ENCODE assay signal across 10 cellular contexts in genomic region chr19:40286674-40287421, GRCh38. TPM values are rescaled to one million over a fixed set of nuclear protein-coding genes. Genes with fewer than 3 reads are reported as not detected.
DNase-seq lines count a peak whose midpoint lies in the region; ATAC-seq, FAIRE-seq and TF ChIP-seq lines count a peak whose summit lies in the region.
"Had no signal": no experiment of that assay in that cellular context is flagged by ENCODE, and none has a peak within 500 bp of the region (broad histone marks: within the 10 kb centered on the region; RNA-seq: fewer than 3 reads in every experiment).

No MANE protein-coding gene starts in this region.

- no peak overlapping the region for H3K4me2 ChIP-seq in GM12878 (ENCODE audit: control insufficient read depth, insufficient read depth)

- peaks cover 33% of the 10 kb centered on the region for H3K79me2 ChIP-seq in GM12878 (ENCODE audit: control insufficient read depth, insufficient read depth, low read length)

- H3K9me3 Mint-ChIP-seq in HFFc6 (no peaks in the 10 kb centered on the region), natural killer cell (no peaks in the 10 kb centered on the region)

- no TSS peak for BruUV-seq in GM12878 (replicated peaks; lab: Mats Ljungman, UMichigan)

- in situ Hi-C loops in GM12878 (cut with MboI), result no loop called here

- TF ChIP-seq POLR2A in GM12878 (IDR thresholded peaks at IDR 0.05; ENCODE audit: low read depth, low read length), result no peak

- H3K9me3 ChIP-seq in GM12878 (replicated peaks; ENCODE audit: control insufficient read depth, insufficient read depth, low read length) (no peaks in the 10 kb centered on the region), tibial artery (no peaks in the 10 kb centered on the region)

- no peak for TF ChIP-seq RAD21 in GM12878 (IDR thresholded peaks at IDR 0.05; ENCODE audit: insufficient read depth, low read depth, low read length)

- SMC1A ChIA-PET in GM12878 (lab: Charles Lee; ENCODE audit: uncharacterized antibody, unreplicated experiment), result interaction anchor here (1.4 kb wide), 1 partner anchor 12 kb away, joined by 3 read pairs; no protein-coding TSS in a partner anchor

- CTCF ChIA-PET in GM12878 (lab: Yijun Ruan, JAX), result interaction anchor here (0.6 to 1.0 kb wide), 3 partner anchors 62 to 177 kb away, joined by 3 read pairs; partner anchors contain the start of genes C19orf47 and PLD3

- TF ChIP-seq CTCF in AG10803 (conservative IDR thresholded peaks at IDR 0.05; ENCODE audit: low read length) (no peak), HFFc6 (IDR thresholded peaks at IDR 0.05) (no peak), GM12878 (IDR thresholded peaks at IDR 0.05 in 2 of 3, conservative IDR thresholded peaks at IDR 0.05 in 1 of 3; ENCODE audit: control insufficient read depth in 2 of 3, extremely low read depth in 1 of 3, insufficient read depth in 1 of 3, low read depth in 3 of 3, low read length in 3 of 3) (no peak), natural killer cell (IDR thresholded peaks at IDR 0.05) (no peak), tibial artery (IDR thresholded peaks at IDR 0.05) (no peak)

- no peak overlapping the region for H3K9ac ChIP-seq in GM12878 (ENCODE audit: control insufficient read depth, insufficient read depth, low read length)

- POLR2A ChIA-PET in GM12878 (lab: Charles Lee), result interaction anchor here (0.6 to 1.3 kb wide), 9 partner anchors 21 to 1589 kb away, joined by 3 to 7 read pairs (median 4); no protein-coding TSS in a partner anchor

- 97% methylated on average over 10 of the region's 13 CpGs for WGBS in GM12878 (ENCODE audit: insufficient coverage, insufficient replicate concordance, low lambda C conversion rate, missing lambda C conversion rate)

- peak overlapping the region; percentile 65 for H2AFZ ChIP-seq in GM12878 (ENCODE audit: control insufficient read depth, low read depth, low read length)

- H3K4me1 ChIP-seq in GM12878 (ENCODE audit: control insufficient read depth, insufficient read depth, low read length) (peaks cover 8% of the 10 kb centered on the region), tibial artery (peaks cover 0 to 34% (median 22%) of the 10 kb centered on the region in 4 donors)

- no peaks in the 10 kb centered on the region for H4K20me1 ChIP-seq in GM12878 (ENCODE audit: control insufficient read depth, insufficient read depth)

- H3K36me3 Mint-ChIP-seq in HFFc6 (ENCODE audit: low read depth) (no peaks in the 10 kb centered on the region), natural killer cell (no peaks in the 10 kb centered on the region)

- H3K4me1 Mint-ChIP-seq in HFFc6 (ENCODE audit: low read depth) (peaks cover 35% of the 10 kb centered on the region), natural killer cell (peaks cover 27 to 42% of the 10 kb centered on the region in 2 donors)

- H3K27me3 Mint-ChIP-seq in HFFc6 (ENCODE audit: insufficient read depth) (no peaks in the 10 kb centered on the region; the same call in 1 of the 2 replicates), natural killer cell (ENCODE audit: low read depth in 2 of 2) (no peaks in the 10 kb centered on the region)

- no peak for TF ChIP-seq EP300 in GM12878 (IDR thresholded peaks at IDR 0.05; ENCODE audit: borderline replicate concordance in 1 of 2, control insufficient read depth in 1 of 2, low read depth in 2 of 2, low read length in 2 of 2)

- ATAC-seq in GM12878 (no peak), natural killer cell (no peak), GM19467 (IDR thresholded peaks at IDR 0.05; ENCODE audit: unreplicated experiment) (no peak)

- H3K4me3 ChIP-seq in AG10803 (ENCODE audit: low read length) (peak overlapping the region; percentile 58), GM12878 (no peak overlapping the region), tibial artery (no peak overlapping the region)

- intact Hi-C loops in GM12878 (cut with micrococcal nuclease; ENCODE audit: unreplicated experiment) (no loop called here), natural killer cell (cut with micrococcal nuclease) (loop anchor here (10.0 kb wide), 1 partner anchor 142 kb away; no protein-coding TSS in a partner anchor), tibial artery (cut with DNase I; ENCODE audit: low total_unique reads) (no loop called here)

- RAD21 ChIA-PET in GM12878 (lab: Charles Lee; ENCODE audit: unreplicated experiment), result interaction anchor here (1.6 kb wide), 1 partner anchor 19 kb away, joined by 3 read pairs; no protein-coding TSS in a partner anchor

- DNase-seq in AG10803 (ENCODE audit: low read depth) (no peak), HFFc6 (no peak), GM12878 (ENCODE audit: low read depth, low spot score) (no peak), natural killer cell (no peak), amygdala (lab: John Stamatoyannopoulos, UW) (no peak), NCI-H1436 (lab: John Stamatoyannopoulos, UW) (no peak), tibial artery (no peak)
- DNase-seq: dorsolateral prefrontal cortex, NCI-H446 had no signal

- H3K27ac ChIP-seq in GM12878 (ENCODE audit: control insufficient read depth, insufficient read depth), result no peak overlapping the region
- peak overlapping the region in 1 of 2 donors; percentile 94 for H3K27ac ChIP-seq in tibial artery

- H3K36me3 ChIP-seq in GM12878 (ENCODE audit: control insufficient read depth in 2 of 2, insufficient read depth in 2 of 2, low read length in 1 of 2) (peaks cover 0 to 3% of the 10 kb centered on the region in 2 experiments; a peak in 2 of 4 replicates), tibial artery (peaks cover 0 to 6% (median 0%) of the 10 kb centered on the region in 3 donors)

- no peaks in the 10 kb centered on the region for H3K27me3 ChIP-seq in GM12878 (replicated peaks in 1 of 2; ENCODE audit: control insufficient read depth in 2 of 2, insufficient read depth in 2 of 2, low read length in 1 of 2)
- no peaks in the 10 kb centered on the region for H3K27me3 ChIP-seq in tibial artery
- H3K27me3 ChIP-seq: dorsolateral prefrontal cortex had no signal

- H3K27ac Mint-ChIP-seq in HFFc6 (peak overlapping the region; percentile 100), natural killer cell (peak overlapping the region; percentile 99)

- H3K4me3 Mint-ChIP-seq in HFFc6 (peak overlapping the region; percentile 90; the same call in 1 of the 2 replicates), natural killer cell (peak overlapping the region; percentile 65)

- FAIRE-seq in GM12878 (lab: Jason Lieb, UNC), result peak; percentile 13

TF ChIP-seq in GM12878, 131 proteins besides CTCF, POLR2A, EP300 and RAD21:
- no peak for TF ChIP-seq BHLHE40 (IDR thresholded peaks at IDR 0.05; ENCODE audit: borderline replicate concordance in 1 of 2, low read depth in 2 of 2, low read length in 1 of 2)
- no peak for TF ChIP-seq CHD4 (IDR thresholded peaks at IDR 0.05)
- TF ChIP-seq POLR2AphosphoS2 (IDR thresholded peaks at IDR 0.05; ENCODE audit: low read depth, low read length), result no peak
- TF ChIP-seq ZBED1 (IDR thresholded peaks at IDR 0.05; ENCODE audit: borderline replicate concordance), result no peak

RNA-seq across cellular contexts. Expression of gene AKT2, which starts 1.7 kb away (rescaled TPM):
- 100 to 1,000 TPM; 128 to 133 (median 130) TPM for total RNA-seq in HFFc6 (2021; fragmentation: NEBNext Ultra II Directional; extraction: Animal tissue kit (Norgen Biotek cat#: 25700))
- 225 and 245 TPM in 2 replicates for total RNA-seq in GM12878 (2013; cell fraction: nucleolus; rRNA removed)
- total RNA-seq in GM12878 (2014; rRNA removed) (65.3 and 69.4 TPM in 2 replicates), GM12878 (2014; rRNA removed; fragmentation: Illumina TruSeq; extraction: Trizol) (69.1 and 73.6 TPM in 2 replicates), GM12878 (2021) (154 and 158 TPM in 2 replicates), natural killer cell (100 to 1,000 TPM; 234 to 292 (median 261) TPM)
- polyA plus RNA-seq in GM12878 (2011; ENCODE audit: low read depth), result 28.0 TPM
- polyA plus RNA-seq in GM12878 (2011; rRNA removed) (88.6 and 185 TPM in 2 replicates), GM12878 (2014; fragmentation: Illumina TruSeq; extraction: Trizol) (67.5 and 136 TPM in 2 replicates), GM12878 (2014; fragmentation: Nextera tagmentation; extraction: Ambion mirVana) (1 to 10 TPM; 1.0 to 2.5 TPM), GM12878 (2014; rRNA removed) (128 and 161 TPM in 2 replicates), GM12878 (2016; fragmentation: Nextera tagmentation; extraction: Ambion mirVana) (10 to 100 TPM; 34.6 to 37.4 TPM)
- polyA plus RNA-seq in GM12878 (2011; cell fraction: cytosol; rRNA removed), result 170 and 190 TPM in 2 replicates
- polyA plus RNA-seq in GM12878 (2011; cell fraction: nucleus; rRNA removed), result 414 and 491 TPM in 2 replicates
- polyA plus RNA-seq in GM12878 (2012), result 90.9 and 106 TPM in 2 replicates
- 86.9 and 127 TPM in 2 replicates for polyA minus RNA-seq in GM12878 (2011; rRNA and poly(A)+ RNA removed)
- polyA minus RNA-seq in GM12878 (2011; cell fraction: cytosol; rRNA and poly(A)+ RNA removed), result 49.3 and 54.7 TPM in 2 replicates
- 56.0 and 75.0 TPM in 2 replicates for polyA minus RNA-seq in GM12878 (2011; cell fraction: nucleus; rRNA and poly(A)+ RNA removed)
